Comparison of ENCODE assay signal across 11 cellular contexts in genomic region chr4:1318488-1319213, GRCh38. TPM values are rescaled to one million over a fixed set of nuclear protein-coding genes. Genes with fewer than 3 reads are reported as not detected.
DNase-seq lines count a peak whose midpoint lies in the region; ATAC-seq and TF ChIP-seq lines count a peak whose summit lies in the region.
"Had no signal": no experiment of that assay in that cellular context is flagged by ENCODE, and none has a peak within 500 bp of the region (broad histone marks: within the 10 kb centered on the region; RNA-seq: fewer than 3 reads in every experiment).

No MANE protein-coding gene starts in this region.

- no peak overlapping the region for H3K27ac Mint-ChIP-seq in Caco-2 (ENCODE audit: unreplicated experiment)
- H3K27ac Mint-ChIP-seq: stimulated activated naive CD8-positive, alpha-beta T cell treated with anti-CD3 and anti-CD28 coated beads, Interleukin-15, Interleukin-2, amounts not matched to agents 100 ng/mL and 50 ng/mL, for 24 hours had no signal

- TF ChIP-seq CTCF in Caco-2 (IDR thresholded peaks at IDR 0.05; ENCODE audit: insufficient read depth in 1 of 2, low read depth in 1 of 2, low read length in 1 of 2, severe bottlenecking in 1 of 2, unreplicated experiment in 1 of 2) (peak; percentile 9 to 15), cardiac fibroblast (IDR thresholded peaks at IDR 0.05; ENCODE audit: low read depth, low read length) (peak; percentile 40), mucosa of descending colon (IDR thresholded peaks at IDR 0.05) (no peak)

- H3K36me3 Mint-ChIP-seq in Caco-2 (ENCODE audit: insufficient read depth, unreplicated experiment) = peaks cover 62% of the 10 kb centered on the region

- H3K27me3 ChIP-seq in Caco-2 (replicated peaks; ENCODE audit: control insufficient read depth, insufficient read depth, low read length) = no peaks in the 10 kb centered on the region

- H3K4me3 ChIP-seq in Caco-2 (ENCODE audit: low read depth, low read length) (no peak overlapping the region), cardiac fibroblast (replicated peaks in 1 of 2; ENCODE audit: low read depth in 2 of 2, low read length in 2 of 2) (no peak overlapping the region), mucosa of descending colon (no peak overlapping the region)

- H3K36me3 ChIP-seq in Caco-2 (ENCODE audit: control insufficient read depth, insufficient read depth, low read length) = peaks cover under 1% of the 10 kb centered on the region; the same call in 1 of the 2 replicates
- peaks cover 3% of the 10 kb centered on the region for H3K36me3 ChIP-seq in mucosa of descending colon (ENCODE audit: low read depth)

- CTCF ChIA-PET in Caco-2 (lab: Charles Lee) = interaction anchor here (0.9 kb wide), 1 partner anchor 28 kb away, joined by 3 read pairs; the partner anchor contains the start of gene UVSSA

- no peaks in the 10 kb centered on the region for H3K27me3 Mint-ChIP-seq in Caco-2 (ENCODE audit: insufficient read depth, unreplicated experiment)
- H3K27me3 Mint-ChIP-seq: stimulated activated naive CD8-positive, alpha-beta T cell treated with anti-CD3 and anti-CD28 coated beads, Interleukin-15, Interleukin-2, amounts not matched to agents 100 ng/mL and 50 ng/mL, for 24 hours had no signal

- H3K4me3 Mint-ChIP-seq in Caco-2 (ENCODE audit: unreplicated experiment) = no peak overlapping the region
- H3K4me3 Mint-ChIP-seq: stimulated activated naive CD8-positive, alpha-beta T cell treated with anti-CD3 and anti-CD28 coated beads, Interleukin-15, Interleukin-2, amounts not matched to agents 100 ng/mL and 50 ng/mL, for 24 hours had no signal

- no TSS peak for BruUV-seq in Caco-2 (replicated peaks; lab: Mats Ljungman, UMichigan)

- peak; percentile 28 for ATAC-seq in mucosa of descending colon

- no peaks in the 10 kb centered on the region for H3K9me3 Mint-ChIP-seq in Caco-2 (ENCODE audit: unreplicated experiment)
- H3K9me3 Mint-ChIP-seq: stimulated activated naive CD8-positive, alpha-beta T cell treated with anti-CD3 and anti-CD28 coated beads, Interleukin-15, Interleukin-2, amounts not matched to agents 100 ng/mL and 50 ng/mL, for 24 hours had no signal

- intact Hi-C loops in Caco-2 (cut with micrococcal nuclease; ENCODE audit: unreplicated experiment) (no loop called here), mucosa of descending colon (cut with DNase I, micrococcal nuclease) (no loop called here)

- DNase-seq in Caco-2 (no peak), HuH-7 (ENCODE audit: low spot score) (peak; percentile 48), cardiac fibroblast (ENCODE audit: low read depth in 2 of 2) (no peak), mucosa of descending colon (peak in 2 of 3 donors; percentile 17 to 31), globus pallidus (ENCODE audit: low spot score) (no peak), NCI-H1092 (lab: John Stamatoyannopoulos, UW) (no peak), NCI-H2081 (lab: John Stamatoyannopoulos, UW) (no peak), occipital lobe (lab: John Stamatoyannopoulos, UW) (no peak)
- DNase-seq: central memory CD4-positive, alpha-beta T cell; NCI-H226 had no signal

- H3K4me1 Mint-ChIP-seq in Caco-2 (ENCODE audit: low read depth, unreplicated experiment) = no peaks in the 10 kb centered on the region

- H3K4me1 ChIP-seq in Caco-2 = no peaks in the 10 kb centered on the region
- H3K4me1 ChIP-seq in mucosa of descending colon (ENCODE audit: low read depth) = no peaks in the 10 kb centered on the region

- POLR2A ChIA-PET in Caco-2 (lab: Charles Lee) = no interaction called here

- H3K9me3 ChIP-seq in Caco-2 (no peaks in the 10 kb centered on the region), mucosa of descending colon (no peaks in the 10 kb centered on the region)

RNA-seq across cellular contexts. Expression of gene UVSSA, which starts 28.4 kb away (rescaled TPM):
- total RNA-seq in Caco-2 (2022) (26.3 and 27.4 TPM in 2 replicates), mucosa of descending colon (10 to 100 TPM; 31.7 to 39.9 (median 36.8) TPM), occipital lobe (9.5 TPM)

RNA-seq across cellular contexts. Expression of gene MAEA, which starts 29.0 kb away (rescaled TPM):
- total RNA-seq in Caco-2 (2022) (81.1 and 89.3 TPM in 2 replicates), mucosa of descending colon (100 to 1,000 TPM in 1 of 3 donors, 10 to 100 TPM in 2; 75.5 to 112 (median 98.4) TPM), occipital lobe (27.9 TPM)

Comparison
In these comparisons a context has a peak if more than half of its experiments do, and no peak if none do; other contexts are left out.
1. DNase-seq: peak in HuH-7 (single experiment) and mucosa of descending colon (2 of 3); none in Caco-2 (0 of 2), cardiac fibroblast (0 of 2), globus pallidus (single experiment), NCI-H1092 (single experiment), NCI-H2081 (0 of 2) and occipital lobe (single experiment).